Comparison of ENCODE assay signal across 17 cellular contexts in the genomic region with DNA sequence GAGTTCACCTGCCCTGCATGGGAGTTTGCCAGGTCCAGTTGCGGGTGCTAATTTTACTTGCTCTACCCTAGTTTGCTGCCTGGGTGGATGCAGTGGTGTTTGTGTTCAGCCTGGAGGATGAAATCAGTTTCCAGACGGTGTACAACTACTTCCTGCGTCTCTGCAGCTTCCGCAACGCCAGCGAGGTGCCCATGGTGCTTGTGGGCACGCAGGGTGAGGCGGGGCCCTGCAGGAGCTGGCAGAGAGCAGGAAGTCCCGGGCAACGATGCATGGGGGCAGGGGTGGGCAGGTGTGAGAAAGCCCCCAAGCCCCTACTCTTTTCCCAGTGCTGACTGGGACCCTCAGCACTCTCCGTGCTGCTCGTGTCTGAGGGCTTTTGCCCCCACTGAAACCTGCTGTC. TPM values are rescaled to one million over a fixed set of nuclear protein-coding genes. Genes with fewer than 3 reads are reported as not detected.
DNase-seq lines count a peak whose midpoint lies in the region; ATAC-seq and TF ChIP-seq lines count a peak whose summit lies in the region.
"Had no signal": no experiment of that assay in that cellular context is flagged by ENCODE, and none has a peak within 500 bp of the region (broad histone marks: within the 10 kb centered on the region; RNA-seq: fewer than 3 reads in every experiment).

No MANE protein-coding gene starts in this region.

- ATAC-seq in CD8-positive, alpha-beta T cell: peak; percentile 79
- ATAC-seq in memory B cell (ENCODE audit: low read depth): peak; percentile 54
- ATAC-seq in GM21515 (IDR thresholded peaks at IDR 0.05; ENCODE audit: unreplicated experiment): no peak
- ATAC-seq in stimulated activated naive B cell treated with anti-CD40 and anti-IgM and Interleukin-4, amounts not matched to agents 10 μg/mL and 1 μg/mL and 100 μg/mL, for 72 hours (replicated peaks): no peak
- ATAC-seq: psoas muscle, SK-N-SH treated with all-trans-retinoic acid at 6 μM for 48 hours had no signal

- H3K4me3 ChIP-seq in CD8-positive, alpha-beta T cell (ENCODE audit: low read depth, low read length): no peak overlapping the region
- H3K4me3 ChIP-seq in Jurkat, Clone E6-1 (ENCODE audit: low read length): peak overlapping the region; percentile 50
- H3K4me3 ChIP-seq in vagina: no peak overlapping the region
- H3K4me3 ChIP-seq: psoas muscle had no signal

- no peak for TF ChIP-seq POLR2A in vagina (IDR thresholded peaks at IDR 0.05)

- intact Hi-C loops in CD8-positive, alpha-beta T cell (cut with DNase I, micrococcal nuclease): no loop called here
- intact Hi-C loops in Calu3 (cut with micrococcal nuclease; ENCODE audit: unreplicated experiment): no loop called here
- intact Hi-C loops in vagina (cut with DNase I): no loop called here

- H3K27ac Mint-ChIP-seq in CD8-positive, alpha-beta T cell: peak overlapping the region; percentile 90
- H3K27ac Mint-ChIP-seq in memory B cell (no peak overlapping the region), Calu3 (ENCODE audit: unreplicated experiment) (no peak overlapping the region)
- no peak overlapping the region for H3K27ac Mint-ChIP-seq in stimulated activated naive B cell treated with anti-CD40 and anti-IgM and Interleukin-4, amounts not matched to agents 10 μg/mL and 1 μg/mL and 100 μg/mL, for 72 hours
- H3K27ac Mint-ChIP-seq: brain, endodermal cell had no signal

- H3K36me3 Mint-ChIP-seq in CD8-positive, alpha-beta T cell: peaks cover 30% of the 10 kb centered on the region
- peaks cover 21% of the 10 kb centered on the region for H3K36me3 Mint-ChIP-seq in memory B cell
- peaks cover 16% of the 10 kb centered on the region for H3K36me3 Mint-ChIP-seq in Calu3 (ENCODE audit: insufficient read depth, unreplicated experiment)
- H3K36me3 Mint-ChIP-seq in stimulated activated naive B cell treated with anti-CD40 and anti-IgM and Interleukin-4, amounts not matched to agents 10 μg/mL and 1 μg/mL and 100 μg/mL, for 72 hours: peaks cover 5% of the 10 kb centered on the region in 2 donors

- H3K27me3 Mint-ChIP-seq in CD8-positive, alpha-beta T cell (ENCODE audit: low read depth): peaks cover 6% of the 10 kb centered on the region
- no peaks in the 10 kb centered on the region for H3K27me3 Mint-ChIP-seq in memory B cell
- H3K27me3 Mint-ChIP-seq in Calu3 (ENCODE audit: unreplicated experiment): no peaks in the 10 kb centered on the region
- peaks cover 24 to 34% of the 10 kb centered on the region in 2 donors for H3K27me3 Mint-ChIP-seq in stimulated activated naive B cell treated with anti-CD40 and anti-IgM and Interleukin-4, amounts not matched to agents 10 μg/mL and 1 μg/mL and 100 μg/mL, for 72 hours

- H3K9me3 ChIP-seq in CD8-positive, alpha-beta T cell (ENCODE audit: low read length): no peaks in the 10 kb centered on the region
- H3K9me3 ChIP-seq in vagina: no peaks in the 10 kb centered on the region
- H3K9me3 ChIP-seq: psoas muscle had no signal

- H3K4me1 ChIP-seq in CD8-positive, alpha-beta T cell (ENCODE audit: insufficient read depth, low read length): peaks cover 4% of the 10 kb centered on the region
- H3K4me1 ChIP-seq in vagina: peaks cover 33% of the 10 kb centered on the region
- H3K4me1 ChIP-seq: psoas muscle had no signal

- peaks cover 14% of the 10 kb centered on the region for H3K4me1 Mint-ChIP-seq in CD8-positive, alpha-beta T cell (ENCODE audit: low read depth)
- H3K4me1 Mint-ChIP-seq in memory B cell: peaks cover 3% of the 10 kb centered on the region
- H3K4me1 Mint-ChIP-seq in Calu3 (ENCODE audit: low read depth, unreplicated experiment): peaks cover 7% of the 10 kb centered on the region
- peaks cover 0 to 2% of the 10 kb centered on the region in 2 donors for H3K4me1 Mint-ChIP-seq in stimulated activated naive B cell treated with anti-CD40 and anti-IgM and Interleukin-4, amounts not matched to agents 10 μg/mL and 1 μg/mL and 100 μg/mL, for 72 hours

- no peaks in the 10 kb centered on the region for H3K9me3 Mint-ChIP-seq in CD8-positive, alpha-beta T cell
- H3K9me3 Mint-ChIP-seq in memory B cell (no peaks in the 10 kb centered on the region), Calu3 (ENCODE audit: low read depth, unreplicated experiment) (no peaks in the 10 kb centered on the region)
- no peaks in the 10 kb centered on the region for H3K9me3 Mint-ChIP-seq in stimulated activated naive B cell treated with anti-CD40 and anti-IgM and Interleukin-4, amounts not matched to agents 10 μg/mL and 1 μg/mL and 100 μg/mL, for 72 hours
- H3K9me3 Mint-ChIP-seq: brain, endodermal cell had no signal

- CTCF ChIA-PET in CD8-positive, alpha-beta T cell (lab: Charles Lee): interaction anchor here (0.5 to 1.1 kb wide), 3 partner anchors 89 to 1612 kb away, joined by 3 read pairs; a partner anchor contains a TSS
- CTCF ChIA-PET in Calu3 (lab: Charles Lee): no interaction called here

- H3K27me3 ChIP-seq in CD8-positive, alpha-beta T cell (ENCODE audit: insufficient read depth, low read length): peaks cover 8% of the 10 kb centered on the region
- H3K27me3 ChIP-seq in vagina: no peaks in the 10 kb centered on the region

- no peak overlapping the region for H3K27ac ChIP-seq in CD8-positive, alpha-beta T cell (ENCODE audit: low read depth, low read length)
- H3K27ac ChIP-seq in vagina: no peak overlapping the region
- H3K27ac ChIP-seq: psoas muscle had no signal

- DNase-seq in CD8-positive, alpha-beta T cell: peak in 6 of 7 experiments; percentile 29 to 66 (median 48)
- DNase-seq in Jurkat, Clone E6-1 (ENCODE audit: low read depth, low spot score): peak; percentile 83
- peak; percentile 50 for DNase-seq in activated T-cell treated with anti-CD3 and anti-CD28 coated beads, Interleukin-2, amount 50 U/mL, for 1 hour
- no peak for DNase-seq in memory B cell (ENCODE audit: low spot score in 2 of 2)
- no peak for DNase-seq in Calu3
- no peak for DNase-seq in vagina (ENCODE audit: extremely low spot score in 2 of 2)
- no peak for DNase-seq in stimulated activated naive B cell treated with anti-CD40 and anti-IgM and Interleukin-4, amounts not matched to agents 10 μg/mL and 1 μg/mL and 100 μg/mL, for 72 hours
- DNase-seq: endodermal cell, GDM1, H7, MV-4-11, NCI-H226, psoas muscle had no signal

- H3K4me3 Mint-ChIP-seq in CD8-positive, alpha-beta T cell: peak overlapping the region; percentile 69
- H3K4me3 Mint-ChIP-seq in memory B cell (peak overlapping the region; percentile 34), Calu3 (ENCODE audit: low read depth, unreplicated experiment) (no peak overlapping the region)
- H3K4me3 Mint-ChIP-seq in stimulated activated naive B cell treated with anti-CD40 and anti-IgM and Interleukin-4, amounts not matched to agents 10 μg/mL and 1 μg/mL and 100 μg/mL, for 72 hours: no peak overlapping the region
- H3K4me3 Mint-ChIP-seq: endodermal cell had no signal

- BruUV-seq in Calu3 (replicated peaks; lab: Mats Ljungman, UMichigan): no TSS peak

- TF ChIP-seq CTCF in CD8-positive, alpha-beta T cell (IDR thresholded peaks at IDR 0.05): no peak
- TF ChIP-seq CTCF in Calu3 (IDR thresholded peaks at IDR 0.05; ENCODE audit: unreplicated experiment) (no peak), vagina (IDR thresholded peaks at IDR 0.05) (no peak)

- H3K36me3 ChIP-seq in CD8-positive, alpha-beta T cell (ENCODE audit: insufficient read depth, low read length): no peaks in the 10 kb centered on the region
- peaks cover 5 to 43% of the 10 kb centered on the region in 2 donors for H3K36me3 ChIP-seq in vagina

- POLR2A ChIA-PET in CD8-positive, alpha-beta T cell (lab: Charles Lee): interaction anchor here (0.8 kb wide), 1 partner anchor 35 kb away, joined by 3 read pairs; no protein-coding TSS in a partner anchor

RNA-seq across cellular contexts. Expression of a gene that starts 31.3 kb away (rescaled TPM):
- 10 to 100 TPM; 35.0 to 36.6 TPM for total RNA-seq in CD8-positive, alpha-beta T cell
- polyA plus RNA-seq in Jurkat, Clone E6-1 (2012; ENCODE audit: insufficient read depth, insufficient read length): 38.2 TPM
- total RNA-seq in Calu3 (2022) (67.4 and 73.4 TPM in 2 replicates), vagina (98.2 TPM)

RNA-seq across cellular contexts. Expression of a gene that starts 34.3 kb away (rescaled TPM):
- 10 to 100 TPM; 42.3 to 44.6 TPM for total RNA-seq in CD8-positive, alpha-beta T cell
- polyA plus RNA-seq in Jurkat, Clone E6-1 (2012; ENCODE audit: insufficient read depth, insufficient read length): 24.7 TPM
- total RNA-seq in Calu3 (2022): 49.9 and 51.2 TPM in 2 replicates
- 40.3 TPM for total RNA-seq in vagina

RNA-seq across cellular contexts. Expression of a gene that starts 37.0 kb away (rescaled TPM):
- total RNA-seq in CD8-positive, alpha-beta T cell: 10 to 100 TPM; 56.3 to 62.9 TPM
- 34.5 TPM for polyA plus RNA-seq in Jurkat, Clone E6-1 (2012; ENCODE audit: insufficient read depth, insufficient read length)
- 113 and 121 TPM in 2 replicates for total RNA-seq in Calu3 (2022)
- total RNA-seq in vagina: 60.2 TPM

RNA-seq across cellular contexts. Expression of a gene that starts 49.9 kb away (rescaled TPM):
- not detected for total RNA-seq in CD8-positive, alpha-beta T cell
- not detected for polyA plus RNA-seq in Jurkat, Clone E6-1 (2012; ENCODE audit: insufficient read depth, insufficient read length)
- total RNA-seq in Calu3 (2022) (not detected in 2 replicates), vagina (not detected)
- total RNA-seq: endodermal cell, kidney epithelial cell had no signal

RNA-seq across cellular contexts. Expression of a gene that starts 58.2 kb away (rescaled TPM):
- total RNA-seq in CD8-positive, alpha-beta T cell: 10 to 100 TPM; 25.5 to 29.1 TPM
- 71.3 TPM for polyA plus RNA-seq in Jurkat, Clone E6-1 (2012; ENCODE audit: insufficient read depth, insufficient read length)
- 194 and 209 TPM in 2 replicates for total RNA-seq in Calu3 (2022)
- 66.5 TPM for total RNA-seq in vagina

Comparison
In these comparisons a context has a peak if more than half of its experiments do, and no peak if none do; other contexts are left out.
1. ATAC-seq: peak in CD8-positive, alpha-beta T cell (single experiment) and memory B cell (single experiment); none in GM21515 (single experiment) and stimulated activated naive B cell treated with anti-CD40 and anti-IgM and Interleukin-4, amounts not matched to agents 10 μg/mL and 1 μg/mL and 100 μg/mL, for 72 hours (0 of 2).
2. DNase-seq: peak in CD8-positive, alpha-beta T cell (6 of 7), Jurkat, Clone E6-1 (single experiment) and activated T-cell treated with anti-CD3 and anti-CD28 coated beads, Interleukin-2, amount 50 U/mL, for 1 hour (single experiment); none in memory B cell (0 of 2), Calu3 (single experiment), vagina (0 of 2) and stimulated activated naive B cell treated with anti-CD40 and anti-IgM and Interleukin-4, amounts not matched to agents 10 μg/mL and 1 μg/mL and 100 μg/mL, for 72 hours (single experiment).
3. H3K4me3 Mint-ChIP-seq: peak in CD8-positive, alpha-beta T cell (single experiment) and memory B cell (single experiment); none in Calu3 (single experiment) and stimulated activated naive B cell treated with anti-CD40 and anti-IgM and Interleukin-4, amounts not matched to agents 10 μg/mL and 1 μg/mL and 100 μg/mL, for 72 hours (0 of 2).